In genomic region chr4:1009647-1010521, GRCh38 we compare ENCODE assay signal across 8 cellular contexts. TPM values are rescaled to one million over a fixed set of nuclear protein-coding genes. Genes with fewer than 3 reads are reported as not detected.
DNase-seq lines count a peak whose midpoint lies in the region; ATAC-seq and TF ChIP-seq lines count a peak whose summit lies in the region.

No MANE protein-coding gene starts in this region.

- CTCF ChIA-PET in AG04449 (lab: Yijun Ruan, JAX): interaction anchor here (0.6 to 1.5 kb wide), 10 partner anchors 11 to 334 kb away, joined by 3 to 6 read pairs (median 3); partner anchors contain the start of genes IDUA and SLC26A1

- H3K4me1 ChIP-seq in HUES64 (ENCODE audit: insufficient read depth, low read length) (no peaks in the 10 kb centered on the region), breast epithelium (peaks cover 9 to 16% of the 10 kb centered on the region in 2 donors)

- H3K36me3 ChIP-seq in HUES64 (ENCODE audit: insufficient read depth, low read length): no peaks in the 10 kb centered on the region
- peaks cover 20% of the 10 kb centered on the region for H3K36me3 ChIP-seq in WERI-Rb-1
- no peaks in the 10 kb centered on the region for H3K36me3 ChIP-seq in breast epithelium

- TF ChIP-seq POLR2A in breast epithelium (IDR thresholded peaks at IDR 0.05): no peak

- H3K9ac ChIP-seq in HUES64 (ENCODE audit: low read depth, low read length): no peak overlapping the region

- ATAC-seq in GM19025 (IDR thresholded peaks at IDR 0.05; ENCODE audit: low read depth, unreplicated experiment): peak; percentile 41
- ATAC-seq in HG02884 (IDR thresholded peaks at IDR 0.05; ENCODE audit: unreplicated experiment): no peak

- peak overlapping the region; percentile 65 for H3K4me3 ChIP-seq in AG04449 (ENCODE audit: low read depth, low read length)
- H3K4me3 ChIP-seq in HUES64 (ENCODE audit: low read length): peak overlapping the region; percentile 58
- peak overlapping the region; percentile 59 for H3K4me3 ChIP-seq in WERI-Rb-1 (ENCODE audit: low read depth, low read length)
- H3K4me3 ChIP-seq in breast epithelium: peak overlapping the region; percentile 49 to 81 (median 66)

- DNase-seq in AG04449 (ENCODE audit: low read depth, low spot score): no peak
- DNase-seq in WERI-Rb-1: peak; percentile 73
- peak; percentile 64 to 74 for DNase-seq in breast epithelium (ENCODE audit: low spot score in 2 of 2)
- DNase-seq in iris pigment epithelial cell (ENCODE audit: low read depth): peak; percentile 44
- peak; percentile 76 for DNase-seq in stimulated activated CD4-positive, alpha-beta T cell treated with anti-CD3 and anti-CD28 coated beads, Interleukin-12 subunit alpha, Interleukin-12 subunit beta, amount 100 ng/mL, for 4 hours

- H3K27me3 ChIP-seq in HUES64 (ENCODE audit: insufficient read depth, low read length): peaks cover 70% of the 10 kb centered on the region
- peaks cover 6% of the 10 kb centered on the region for H3K27me3 ChIP-seq in WERI-Rb-1 (ENCODE audit: insufficient read depth, low read depth, severe bottlenecking)
- peaks cover 0 to 11% of the 10 kb centered on the region in 2 donors for H3K27me3 ChIP-seq in breast epithelium

- TF ChIP-seq CTCF in AG04449 (IDR thresholded peaks at IDR 0.05; ENCODE audit: insufficient read depth, low read length, missing control alignments): peak; percentile 38
- peak; percentile 43 for TF ChIP-seq CTCF in WERI-Rb-1 (IDR thresholded peaks at IDR 0.05; ENCODE audit: low read depth, low read length)
- peak in 1 of 3 donors; percentile 28 for TF ChIP-seq CTCF in breast epithelium (IDR thresholded peaks at IDR 0.05)

- POLR2A ChIA-PET in AG04449 (lab: Yijun Ruan, JAX): no interaction called here

- H3K27ac ChIP-seq in HUES64 (ENCODE audit: low read depth, low read length) (no peak overlapping the region), WERI-Rb-1 (peak overlapping the region; percentile 11; the same call in 1 of the 2 replicates), breast epithelium (peak overlapping the region; percentile 75 to 85)

- intact Hi-C loops in breast epithelium (cut with DNase I; ENCODE audit: low total_unique reads): no loop called here

- 3% methylated on average over 85 of the region's 107 CpGs for WGBS in HUES64

- H3K9me3 ChIP-seq in HUES64 (ENCODE audit: insufficient read depth, low read depth, low read length): peaks cover 4% of the 10 kb centered on the region; the same call in 1 of the 2 replicates
- H3K9me3 ChIP-seq in WERI-Rb-1 (ENCODE audit: severe bottlenecking): no peaks in the 10 kb centered on the region
- H3K9me3 ChIP-seq in breast epithelium: no peaks in the 10 kb centered on the region

RNA-seq across cellular contexts. Expression of gene FGFRL1, which starts 1.5 kb away (rescaled TPM):
- polyA plus RNA-seq in HUES64 (2013, experiment 1 of 2): 11.8 TPM
- polyA plus RNA-seq in HUES64 (2013, experiment 2 of 2): 17.2 TPM
- 10 to 100 TPM; 19.8 to 40.0 (median 22.9) TPM for total RNA-seq in breast epithelium

RNA-seq across cellular contexts. Expression of gene SLC26A1, which starts 16.7 kb away (rescaled TPM):
- polyA plus RNA-seq in HUES64 (2013, experiment 1 of 2): not detected
- polyA plus RNA-seq in HUES64 (2013, experiment 2 of 2): 0.44 TPM
- total RNA-seq in breast epithelium: under 1 TPM; 0.33 to 0.48 (median 0.44) TPM

RNA-seq across cellular contexts. Expression of gene IDUA, which starts 23.0 kb away (rescaled TPM):
- polyA plus RNA-seq in HUES64 (2013, experiment 1 of 2): 0.85 TPM
- 0.38 TPM for polyA plus RNA-seq in HUES64 (2013, experiment 2 of 2)
- total RNA-seq in breast epithelium: 10 to 100 TPM; 16.3 to 32.8 (median 28.2) TPM

RNA-seq across cellular contexts. Expression of gene DGKQ, which starts 36.5 kb away (rescaled TPM):
- polyA plus RNA-seq in HUES64 (2013, experiment 1 of 2): 4.7 TPM
- 4.6 TPM for polyA plus RNA-seq in HUES64 (2013, experiment 2 of 2)
- total RNA-seq in breast epithelium: 1 to 10 TPM; 5.3 to 9.4 (median 8.8) TPM
